ENCODE assay signal across 10 cellular contexts in genomic region chr11:74310857-74311256, GRCh38. TPM values are rescaled to one million over a fixed set of nuclear protein-coding genes. Genes with fewer than 3 reads are reported as not detected.
A peak's percentile ranks its signal among the peaks of the same experiment; 100 is the strongest.
DNase-seq lines count a peak whose midpoint lies in the region; ATAC-seq and TF ChIP-seq lines count a peak whose summit lies in the region.
"Had no signal": no experiment of that assay in that cellular context is flagged by ENCODE, and none has a peak within 500 bp of the region (broad histone marks: within the 10 kb centered on the region; RNA-seq: fewer than 3 reads in every experiment).

No MANE protein-coding gene starts in this region.

- peaks cover 65% of the 10 kb centered on the region for H3K27me3 Mint-ChIP-seq in neural crest cell (ENCODE audit: low read depth)

- H3K36me3 ChIP-seq in OCI-LY1 (ENCODE audit: insufficient read depth, low read length), result no peaks in the 10 kb centered on the region
- no peaks in the 10 kb centered on the region for H3K36me3 ChIP-seq in esophagus muscularis mucosa

- H3K4me1 Mint-ChIP-seq in neural crest cell, result peaks cover 3% of the 10 kb centered on the region

- H3K9ac ChIP-seq in OCI-LY1 (ENCODE audit: low read length), result no peak overlapping the region

- no peaks in the 10 kb centered on the region for H3F3A ChIP-seq in OCI-LY1 (ENCODE audit: insufficient read depth, low read length)

- no peaks in the 10 kb centered on the region for H4K20me1 ChIP-seq in OCI-LY1 (ENCODE audit: insufficient read depth, low read length)

- H3K4me2 ChIP-seq in OCI-LY1 (ENCODE audit: low read length), result peak overlapping the region; percentile 29

- no peaks in the 10 kb centered on the region for H3K79me2 ChIP-seq in OCI-LY1 (ENCODE audit: insufficient read depth, low read length)

- no peaks in the 10 kb centered on the region for H3K9me3 Mint-ChIP-seq in neural crest cell

- peak overlapping the region; percentile 48 for H3K4me3 ChIP-seq in AG09309 (ENCODE audit: control insufficient read depth, low read depth, low read length)
- peak overlapping the region; percentile 39 for H3K4me3 ChIP-seq in OCI-LY1 (ENCODE audit: low read depth, low read length, poor library complexity, severe bottlenecking)
- H3K4me3 ChIP-seq in esophagus muscularis mucosa, result peak overlapping the region; percentile 56 to 67 (median 60)
- no peak overlapping the region for H3K4me3 ChIP-seq in lower leg skin (ENCODE audit: low read depth, poor library complexity, severe bottlenecking)

- TF ChIP-seq POLR2A in esophagus muscularis mucosa (IDR thresholded peaks at IDR 0.05; ENCODE audit: low read depth) (no peak), lower leg skin (IDR thresholded peaks at IDR 0.05) (no peak)

- 82% methylated on average over 9 of the region's 11 CpGs for WGBS in esophagus muscularis mucosa
- 74 to 77% methylated on average over 9 to 11 of the region's 11 CpGs for WGBS in lower leg skin, 2 donors

- DNase-seq in AG09309 (ENCODE audit: low read depth) (no peak), esophagus muscularis mucosa (ENCODE audit: extremely low spot score) (no peak), neural crest cell (ENCODE audit: low read depth, low spot score) (no peak), posterior cingulate gyrus (no peak), lower leg skin (ENCODE audit: low spot score in 2 of 2) (no peak)
- DNase-seq: DND-41 had no signal

- H3K4me1 ChIP-seq in OCI-LY1 (ENCODE audit: insufficient read depth, low read length, severe bottlenecking) (no peaks in the 10 kb centered on the region), esophagus muscularis mucosa (peaks cover 10 to 24% (median 13%) of the 10 kb centered on the region in 4 donors)

- no peak overlapping the region for H2AFZ ChIP-seq in OCI-LY1 (ENCODE audit: low read length)

- intact Hi-C loops in esophagus muscularis mucosa (cut with DNase I), result no loop called here
- intact Hi-C loops in posterior cingulate gyrus (cut with DNase I), result no loop called here
- intact Hi-C loops in lower leg skin (cut with DNase I; ENCODE audit: low total_unique reads), result no loop called here

- no peak for TF ChIP-seq CTCF in AG09309 (IDR thresholded peaks at IDR 0.05; ENCODE audit: control insufficient read depth, insufficient read depth, low read depth, low read length, missing control alignments)
- TF ChIP-seq CTCF in OCI-LY1 (IDR thresholded peaks at IDR 0.05; ENCODE audit: low read length), result no peak
- TF ChIP-seq CTCF in esophagus muscularis mucosa (IDR thresholded peaks at IDR 0.05), result no peak
- no peak for TF ChIP-seq CTCF in neural crest cell (conservative IDR thresholded peaks at IDR 0.05)
- TF ChIP-seq CTCF in lower leg skin (IDR thresholded peaks at IDR 0.05), result no peak

- no peak overlapping the region for H3K27ac ChIP-seq in OCI-LY1 (ENCODE audit: low read depth, low read length, poor library complexity, severe bottlenecking)
- H3K27ac ChIP-seq in esophagus muscularis mucosa (replicated peaks in 1 of 4), result no peak overlapping the region
- H3K27ac ChIP-seq: epithelial cell of prostate had no signal

- H3K4me3 Mint-ChIP-seq in neural crest cell, result peak overlapping the region; percentile 48

- no peaks in the 10 kb centered on the region for H3K9me2 ChIP-seq in OCI-LY1 (ENCODE audit: low read depth, low read length)

- TF ChIP-seq EP300 in esophagus muscularis mucosa (IDR thresholded peaks at IDR 0.05), result no peak

- H3K27ac Mint-ChIP-seq in neural crest cell (ENCODE audit: unreplicated experiment), result no peak overlapping the region

- H3K36me3 Mint-ChIP-seq in neural crest cell (ENCODE audit: low read depth), result no peaks in the 10 kb centered on the region

- no peaks in the 10 kb centered on the region for H3K9me3 ChIP-seq in OCI-LY1 (ENCODE audit: low read length)
- H3K9me3 ChIP-seq in esophagus muscularis mucosa, result peaks cover 0 to 3% (median 0%) of the 10 kb centered on the region in 4 donors

- H3K27me3 ChIP-seq in OCI-LY1 (ENCODE audit: insufficient read depth, low read length) (no peaks in the 10 kb centered on the region), esophagus muscularis mucosa (peaks cover 0 to 12% (median 0%) of the 10 kb centered on the region in 4 donors)

- ATAC-seq in GM18517 (IDR thresholded peaks at IDR 0.05; ENCODE audit: unreplicated experiment) (no peak), GM19023 (IDR thresholded peaks at IDR 0.05; ENCODE audit: unreplicated experiment) (no peak)

RNA-seq across cellular contexts. Expression of gene P4HA3, which starts 0.6 kb away (rescaled TPM):
- total RNA-seq in esophagus muscularis mucosa, result 1 to 10 TPM in 2 of 4 donors, under 1 TPM in 2; 0.71 to 2.1 (median 1.1) TPM
- total RNA-seq in neural crest cell, result not detected in 2 replicates
- total RNA-seq in lower leg skin, result under 1 TPM in 2 of 4 donors, not detected in 2; 0.17 to 0.81 TPM
